Comparison of ENCODE assay signal across 15 cellular contexts in genomic region chr4:7547368-7548040, GRCh38.
DNase-seq lines count a peak whose midpoint lies in the region; ATAC-seq and TF ChIP-seq lines count a peak whose summit lies in the region.
"Had no signal": no experiment of that assay in that cellular context is flagged by ENCODE, and none has a peak within 500 bp of the region (broad histone marks: within the 10 kb centered on the region; RNA-seq: fewer than 3 reads in every experiment).

No MANE protein-coding gene starts in this region.

- BruUV-seq in Caco-2 (replicated peaks; lab: Mats Ljungman, UMichigan): no TSS peak

- H4K20me1 ChIP-seq in SK-N-SH (ENCODE audit: insufficient read depth): no peaks in the 10 kb centered on the region

- no peaks in the 10 kb centered on the region for H3K36me3 ChIP-seq in Caco-2 (ENCODE audit: control insufficient read depth, insufficient read depth, low read length)
- H3K36me3 ChIP-seq in SK-N-SH (replicated peaks in 1 of 2; ENCODE audit: control insufficient read depth in 1 of 2, insufficient read depth in 2 of 2, low read length in 1 of 2): no peaks in the 10 kb centered on the region
- no peaks in the 10 kb centered on the region for H3K36me3 ChIP-seq in tibial artery
- H3K36me3 ChIP-seq: upper lobe of right lung had no signal

- no peaks in the 10 kb centered on the region for H3K36me3 Mint-ChIP-seq in Caco-2 (ENCODE audit: insufficient read depth, unreplicated experiment)

- H3K9me3 Mint-ChIP-seq in Caco-2 (ENCODE audit: unreplicated experiment): peaks cover 4% of the 10 kb centered on the region

- H3K27me3 ChIP-seq in Caco-2 (replicated peaks; ENCODE audit: control insufficient read depth, insufficient read depth, low read length) (no peaks in the 10 kb centered on the region), SK-N-SH (ENCODE audit: insufficient read depth) (no peaks in the 10 kb centered on the region), tibial artery (peaks cover 0 to 4% of the 10 kb centered on the region in 2 donors)
- H3K27me3 ChIP-seq: upper lobe of right lung had no signal

- H3K27ac Mint-ChIP-seq in Caco-2 (ENCODE audit: unreplicated experiment): peak overlapping the region; percentile 90
- H3K27ac Mint-ChIP-seq: IgD-negative memory B cell, memory B cell had no signal

- no peaks in the 10 kb centered on the region for H3F3A ChIP-seq in SK-N-SH (replicated peaks; ENCODE audit: insufficient read depth)

- H3K4me1 Mint-ChIP-seq in Caco-2 (ENCODE audit: low read depth, unreplicated experiment): no peaks in the 10 kb centered on the region
- H3K4me1 Mint-ChIP-seq: IgD-negative memory B cell, memory B cell had no signal

- no peak overlapping the region for H3K4me2 ChIP-seq in SK-N-SH

- no peaks in the 10 kb centered on the region; the same call in 1 of the 2 replicates for H3K9me3 ChIP-seq in Caco-2
- no peaks in the 10 kb centered on the region for H3K9me3 ChIP-seq in SK-N-SH
- H3K9me3 ChIP-seq in tibial artery: peaks cover 0 to 8% (median 7%) of the 10 kb centered on the region in 3 donors

- ATAC-seq in left lobe of liver (peak; percentile 82), Right ventricle myocardium superior (ENCODE audit: poor library complexity) (no peak), GM18861 (IDR thresholded peaks at IDR 0.05; ENCODE audit: unreplicated experiment) (no peak), GM21723 (IDR thresholded peaks at IDR 0.05; ENCODE audit: unreplicated experiment) (no peak)
- ATAC-seq: upper lobe of right lung had no signal

- POLR2A ChIA-PET in Caco-2 (lab: Charles Lee): no interaction called here
- POLR2A ChIA-PET in SK-N-SH (lab: Yijun Ruan, JAX): no interaction called here

- H3K27ac ChIP-seq in SK-N-SH (ENCODE audit: low read depth in 2 of 2, low read length in 1 of 2) (no peak overlapping the region), tibial artery (no peak overlapping the region)
- H3K27ac ChIP-seq: upper lobe of right lung had no signal

- H3K9me2 ChIP-seq in SK-N-SH: no peaks in the 10 kb centered on the region

- no peak for TF ChIP-seq RAD21 in SK-N-SH (IDR thresholded peaks at IDR 0.05; ENCODE audit: low read length)

- H3K4me3 Mint-ChIP-seq in Caco-2 (ENCODE audit: unreplicated experiment): no peak overlapping the region
- H3K4me3 Mint-ChIP-seq: IgD-negative memory B cell, memory B cell had no signal

- CTCF ChIA-PET in Caco-2 (lab: Charles Lee) (no interaction called here), SK-N-SH (lab: Yijun Ruan, JAX) (interaction anchor here (1.0 to 1.6 kb wide), 2 partner anchors 11 to 12 kb away, joined by 3 to 4 read pairs; no protein-coding TSS in a partner anchor)

- no peak for DNase-seq in Caco-2
- peak; percentile 6 for DNase-seq in NCI-H146 (lab: John Stamatoyannopoulos, UW)
- peak; percentile 67 for DNase-seq in SK-N-SH
- peak; percentile 83 for DNase-seq in left lobe of liver (ENCODE audit: low spot score)
- no peak for DNase-seq in Right ventricle myocardium superior
- no peak for DNase-seq in tibial artery
- DNase-seq: activated CD4-positive, alpha-beta T cell treated with anti-CD3 and anti-CD28 coated beads, Interleukin-2, amount 50 U/mL, for 4 hours; hippocampal formation; NCI-H2107; T-helper 9 cell; upper lobe of right lung had no signal

- TF ChIP-seq CTCF in Caco-2 (IDR thresholded peaks at IDR 0.05; ENCODE audit: insufficient read depth in 1 of 2, low read depth in 1 of 2, low read length in 1 of 2, severe bottlenecking in 1 of 2, unreplicated experiment in 1 of 2) (no peak), SK-N-SH (IDR thresholded peaks at IDR 0.05) (no peak), tibial artery (IDR thresholded peaks at IDR 0.05) (no peak)

- intact Hi-C loops in Caco-2 (cut with micrococcal nuclease; ENCODE audit: unreplicated experiment) (no loop called here), Right ventricle myocardium superior (cut with DNase I) (no loop called here), tibial artery (cut with DNase I; ENCODE audit: low total_unique reads) (no loop called here)

- H3K4me1 ChIP-seq in Caco-2 (no peaks in the 10 kb centered on the region), SK-N-SH (ENCODE audit: control insufficient read depth in 1 of 2, insufficient read depth in 2 of 2, low read depth in 1 of 2, low read length in 1 of 2) (peaks cover 6 to 11% of the 10 kb centered on the region in 2 experiments; a peak in 1 of 4 replicates), tibial artery (peaks cover 0 to 9% (median 0%) of the 10 kb centered on the region in 4 donors)
- H3K4me1 ChIP-seq: upper lobe of right lung had no signal

- peaks cover 3% of the 10 kb centered on the region for H3K27me3 Mint-ChIP-seq in Caco-2 (ENCODE audit: insufficient read depth, unreplicated experiment)
- H3K27me3 Mint-ChIP-seq: IgD-negative memory B cell had no signal

- no peak overlapping the region for H2AFZ ChIP-seq in SK-N-SH (ENCODE audit: low read depth)

- 65% methylated on average over 10 of the region's 10 CpGs for WGBS in SK-N-SH (ENCODE audit: low lambda C conversion rate)

- H3K79me2 ChIP-seq in SK-N-SH (ENCODE audit: insufficient read depth): no peaks in the 10 kb centered on the region

- no peak for TF ChIP-seq EP300 in SK-N-SH (IDR thresholded peaks at IDR 0.05; ENCODE audit: borderline replicate concordance in 1 of 2, low read depth in 1 of 2, low read length in 1 of 2)

- H3K4me3 ChIP-seq in Caco-2 (ENCODE audit: low read depth, low read length): no peak overlapping the region
- H3K4me3 ChIP-seq in SK-N-SH (ENCODE audit: low read depth in 2 of 2, low read length in 1 of 2): no peak overlapping the region
- H3K4me3 ChIP-seq in tibial artery: no peak overlapping the region
- H3K4me3 ChIP-seq: upper lobe of right lung had no signal

- no peak overlapping the region for H3K9ac ChIP-seq in SK-N-SH

TF ChIP-seq in SK-N-SH, 30 proteins besides CTCF, POLR2A, EP300 and RAD21:
- TF ChIP-seq REST (IDR thresholded peaks at IDR 0.05; ENCODE audit: low read depth, low read length) (no peak), RCOR1 (IDR thresholded peaks at IDR 0.05; ENCODE audit: low read length) (no peak), MXI1 (IDR thresholded peaks at IDR 0.05; ENCODE audit: low read depth, low read length) (no peak), PBX3 (IDR thresholded peaks at IDR 0.05) (no peak), USF2 (IDR thresholded peaks at IDR 0.05; ENCODE audit: borderline replicate concordance, low read depth, low read length) (no peak)

Comparison
In these comparisons a context has a peak if more than half of its experiments do, and no peak if none do; other contexts are left out.
1. DNase-seq: peak in NCI-H146 (single experiment), SK-N-SH (single experiment) and left lobe of liver (single experiment); none in Caco-2 (0 of 2), Right ventricle myocardium superior (single experiment) and tibial artery (0 of 2).